In genomic region chr15:24971052-24971451, GRCh38 we compare ENCODE assay signal across 29 cellular contexts.
"Had no signal": no experiment of that assay in that cellular context is flagged by ENCODE, and none has a peak within 500 bp of the region (broad histone marks: within the 10 kb centered on the region; RNA-seq: fewer than 3 reads in every experiment).

No MANE protein-coding gene starts in this region.

- H3K4me3 Mint-ChIP-seq: dendritic cell treated with granulocyte-macrophage colony-stimulating factor and Interleukin-4, amounts not matched to agents 40 ng/mL and 50 ng/mL, for 4 days; effector memory CD8-positive, alpha-beta T cell; endodermal cell had no signal

- H3K4me1 ChIP-seq: colonic mucosa, esophagus muscularis mucosa, esophagus squamous epithelium, gastrocnemius medialis, gastroesophageal sphincter, heart left ventricle, heart right ventricle had no signal

- H3K27me3 Mint-ChIP-seq: dendritic cell treated with granulocyte-macrophage colony-stimulating factor and Interleukin-4, amounts not matched to agents 40 ng/mL and 50 ng/mL, for 4 days; effector memory CD8-positive, alpha-beta T cell had no signal

- H3K27ac ChIP-seq: colonic mucosa, coronary artery, dorsolateral prefrontal cortex, epithelial cell of prostate, esophagus muscularis mucosa, esophagus squamous epithelium, foreskin keratinocyte, gastrocnemius medialis, gastroesophageal sphincter, heart left ventricle, heart right ventricle, hepatocyte had no signal

- H3K4me2 ChIP-seq: hepatocyte had no signal

- H3K4me3 ChIP-seq: colonic mucosa, coronary artery, dorsolateral prefrontal cortex, esophagus muscularis mucosa, esophagus squamous epithelium, gastrocnemius medialis, gastroesophageal sphincter, heart left ventricle, heart right ventricle, hepatocyte had no signal

- H3K9me3 ChIP-seq: colonic mucosa, gastrocnemius medialis had no signal

- H3K27ac Mint-ChIP-seq: dendritic cell treated with granulocyte-macrophage colony-stimulating factor and Interleukin-4, amounts not matched to agents 40 ng/mL and 50 ng/mL, for 4 days; effector memory CD8-positive, alpha-beta T cell; endodermal cell had no signal

- H2AFZ ChIP-seq: hepatocyte had no signal

- H3K27me3 ChIP-seq: colonic mucosa, dorsolateral prefrontal cortex, esophagus muscularis mucosa, esophagus squamous epithelium, foreskin keratinocyte, gastrocnemius medialis, gastroesophageal sphincter, heart left ventricle, heart right ventricle, hepatocyte had no signal

- FAIRE-seq: endometrium, endothelial cell of umbilical vein, frontal cortex had no signal

- ATAC-seq: effector memory CD8-positive, alpha-beta T cell; esophagus mucosa; foreskin keratinocyte; gastrocnemius medialis; gastroesophageal sphincter; heart left ventricle; heart right ventricle had no signal

- DNase-seq: colonic mucosa; cortex of kidney; dermis blood vessel endothelial cell; dorsolateral prefrontal cortex; effector CD4-positive, alpha-beta T cell; effector CD8-positive, alpha-beta T cell; effector memory CD4-positive, alpha-beta T cell; effector memory CD8-positive, alpha-beta T cell; endodermal cell; erythroblast; esophagus squamous epithelium; foreskin fibroblast; foreskin keratinocyte; foreskin melanocyte; gastrocnemius medialis; glutamatergic neuron; head of caudate nucleus; heart left ventricle; heart right ventricle had no signal

- H3K36me3 ChIP-seq: colonic mucosa had no signal
